In genomic region chr6:120303527-120303926, GRCh38 we compare ENCODE assay signal across 18 cellular contexts.
"Had no signal": no experiment of that assay in that cellular context is flagged by ENCODE, and none has a peak within 500 bp of the region (broad histone marks: within the 10 kb centered on the region; RNA-seq: fewer than 3 reads in every experiment).

No MANE protein-coding gene starts in this region.

- DNase-seq: activated CD4-positive, alpha-beta T cell treated with anti-CD3 and anti-CD28 coated beads, Interleukin-2, amount 50 U/mL, for 1 hour; activated gamma-delta T cell treated with Interleukin-2 at 50 U/mL for 16 hours; adrenal gland; cerebellar nuclear complex; effector CD4-positive, alpha-beta T cell; hypothalamus; islet precursor cell; left colon; lower lobe of right lung; pancreas; right lobe of liver; small intestine; stimulated activated CD4-positive, alpha-beta T cell treated with anti-CD3 and anti-CD28 coated beads, Interleukin-4, amount 100 ng/mL, for 1 hour; stomach; testis had no signal

- ATAC-seq: activated naive CD4-positive, alpha-beta T cell treated with anti-CD3 and anti-CD28 coated beads, Interleukin-2, amount 50 U/mL, for 72 hours; left colon; lower lobe of right lung; natural killer cell treated with Interleukin-12 subunit alpha and Interleukin-12 subunit beta and Interleukin-15 and Interleukin-18, amount 100 ng/mL, for 72 hours; pancreas; right lobe of liver; WTC11 had no signal
